In genomic region chr11:48054994-48055291, GRCh38 we compare ENCODE assay signal across 11 cellular contexts.
DNase-seq lines count a peak whose midpoint lies in the region; ATAC-seq and TF ChIP-seq lines count a peak whose summit lies in the region.
"Had no signal": no experiment of that assay in that cellular context is flagged by ENCODE, and none has a peak within 500 bp of the region (broad histone marks: within the 10 kb centered on the region; RNA-seq: fewer than 3 reads in every experiment).

No MANE protein-coding gene starts in this region.

- TF ChIP-seq CTCF in C4-2B (conservative IDR thresholded peaks at IDR 0.05): no peak
- TF ChIP-seq CTCF in Calu3 (IDR thresholded peaks at IDR 0.05; ENCODE audit: unreplicated experiment): no peak
- TF ChIP-seq CTCF in GM13977 (IDR thresholded peaks at IDR 0.05; ENCODE audit: extremely low read depth, insufficient read depth, missing control alignments): no peak

- H3K4me1 Mint-ChIP-seq in Calu3 (ENCODE audit: low read depth, unreplicated experiment) (peaks cover 80% of the 10 kb centered on the region), naive B cell (peaks cover 65 to 89% (median 86%) of the 10 kb centered on the region in 3 donors)
- H3K4me1 Mint-ChIP-seq in activated naive CD8-positive, alpha-beta T cell treated with anti-CD3 and anti-CD28 coated beads, Interleukin-2, amount 50 U/mL, for 24 hours: peaks cover 83% of the 10 kb centered on the region

- H3K27me3 Mint-ChIP-seq in Calu3 (ENCODE audit: unreplicated experiment) (no peaks in the 10 kb centered on the region), naive B cell (no peaks in the 10 kb centered on the region)
- H3K27me3 Mint-ChIP-seq in activated naive CD8-positive, alpha-beta T cell treated with anti-CD3 and anti-CD28 coated beads, Interleukin-2, amount 50 U/mL, for 24 hours: no peaks in the 10 kb centered on the region

- H3K36me3 Mint-ChIP-seq in Calu3 (ENCODE audit: insufficient read depth, unreplicated experiment) (peaks cover 20% of the 10 kb centered on the region), naive B cell (no peaks in the 10 kb centered on the region)
- H3K36me3 Mint-ChIP-seq in activated naive CD8-positive, alpha-beta T cell treated with anti-CD3 and anti-CD28 coated beads, Interleukin-2, amount 50 U/mL, for 24 hours (ENCODE audit: low read depth): no peaks in the 10 kb centered on the region

- in situ Hi-C loops in GM13977 (cut with MboI; ENCODE audit: low pct_unique_long_range_greater_than_20kb, low sequenced_read_pairs, unreplicated experiment): no loop called here

- no TSS peak for BruUV-seq in Calu3 (replicated peaks; lab: Mats Ljungman, UMichigan)

- no peak for ATAC-seq in activated naive CD8-positive, alpha-beta T cell treated with anti-CD3 and anti-CD28 coated beads, Interleukin-2, amount 50 U/mL, for 24 hours
- ATAC-seq in naive B cell (ENCODE audit: low read depth in 2 of 2): no peak

- H3K27ac ChIP-seq in C4-2B: peak overlapping the region; percentile 100

- peak overlapping the region; percentile 49 for H3K4me3 Mint-ChIP-seq in Calu3 (ENCODE audit: low read depth, unreplicated experiment)
- no peak overlapping the region for H3K4me3 Mint-ChIP-seq in activated naive CD8-positive, alpha-beta T cell treated with anti-CD3 and anti-CD28 coated beads, Interleukin-2, amount 50 U/mL, for 24 hours
- H3K4me3 Mint-ChIP-seq in naive B cell: peak overlapping the region in 7 of 8 donors; percentile 11 to 88 (median 81)

- POLR2A ChIA-PET in HEK293T (lab: Yijun Ruan, JAX): no interaction called here

- CTCF ChIA-PET in Calu3 (lab: Charles Lee) (interaction anchor here (0.9 to 1.3 kb wide), 2 partner anchors 46 to 108 kb away, joined by 3 read pairs; no protein-coding TSS in a partner anchor), HEK293T (lab: Yijun Ruan, JAX) (no interaction called here)

- no peaks in the 10 kb centered on the region for H3K9me3 Mint-ChIP-seq in Calu3 (ENCODE audit: low read depth, unreplicated experiment)
- H3K9me3 Mint-ChIP-seq in activated naive CD8-positive, alpha-beta T cell treated with anti-CD3 and anti-CD28 coated beads, Interleukin-2, amount 50 U/mL, for 24 hours: no peaks in the 10 kb centered on the region
- H3K9me3 Mint-ChIP-seq in naive B cell: no peaks in the 10 kb centered on the region

- DNase-seq in Calu3: no peak
- DNase-seq in activated naive CD8-positive, alpha-beta T cell treated with anti-CD3 and anti-CD28 coated beads, Interleukin-2, amount 50 U/mL, for 24 hours: no peak
- no peak for DNase-seq in naive B cell
- DNase-seq in GM13977 (ENCODE audit: low spot score): no peak
- DNase-seq in SHP77 (lab: John Stamatoyannopoulos, UW): no peak
- DNase-seq in HEK293T (ENCODE audit: extremely low spot score): no peak
- DNase-seq: cerebellar nuclear complex, kidney glomerular epithelial cell, NCI-H1105 treated with DMSO at 0.1 percent for 48 hours, NCI-H446 had no signal

- intact Hi-C loops in Calu3 (cut with micrococcal nuclease; ENCODE audit: unreplicated experiment): loop anchor here (2.0 to 5.0 kb wide), 3 partner anchors 43 to 108 kb away; no protein-coding TSS in a partner anchor

- peak overlapping the region; percentile 88 for H3K27ac Mint-ChIP-seq in Calu3 (ENCODE audit: unreplicated experiment)
- peak overlapping the region; percentile 77 for H3K27ac Mint-ChIP-seq in activated naive CD8-positive, alpha-beta T cell treated with anti-CD3 and anti-CD28 coated beads, Interleukin-2, amount 50 U/mL, for 24 hours
- H3K27ac Mint-ChIP-seq in naive B cell: peak overlapping the region in 1 of 6 donors; percentile 88

TF ChIP-seq in HEK293T, 16 proteins besides CTCF, POLR2A, EP300 and RAD21:
- TF ChIP-seq PKNOX1 (IDR thresholded peaks at IDR 0.05) (no peak), ZNF384 (IDR thresholded peaks at IDR 0.05) (no peak; the same call in 1 of the 2 replicates), L3MBTL2 (conservative IDR thresholded peaks at IDR 0.05) (no peak), SUZ12 (IDR thresholded peaks at IDR 0.05) (no peak), BHLHE40 (IDR thresholded peaks at IDR 0.05; ENCODE audit: borderline replicate concordance) (no peak), ELF4 (IDR thresholded peaks at IDR 0.05) (no peak), HDGF (IDR thresholded peaks at IDR 0.05; ENCODE audit: borderline replicate concordance) (no peak), CTBP1 (IDR thresholded peaks at IDR 0.05; ENCODE audit: borderline replicate concordance) (no peak), TARDBP (IDR thresholded peaks at IDR 0.05) (no peak), NFRKB (IDR thresholded peaks at IDR 0.05) (no peak), FOXK2 (IDR thresholded peaks at IDR 0.05) (no peak), FOXM1 (IDR thresholded peaks at IDR 0.05; ENCODE audit: borderline replicate concordance) (no peak)
